In genomic region chr2:109062558-109063325, GRCh38 we compare ENCODE assay signal across 17 cellular contexts.
A peak's percentile ranks its signal among the peaks of the same experiment; 100 is the strongest.
DNase-seq lines count a peak whose midpoint lies in the region; ATAC-seq and TF ChIP-seq lines count a peak whose summit lies in the region.
"Had no signal": no experiment of that assay in that cellular context is flagged by ENCODE, and none has a peak within 500 bp of the region (broad histone marks: within the 10 kb centered on the region; RNA-seq: fewer than 3 reads in every experiment).

No MANE protein-coding gene starts in this region.

- H3K4me3 Mint-ChIP-seq in activated naive CD4-positive, alpha-beta T cell treated with anti-CD3 and anti-CD28 coated beads, Interleukin-2, amount 50 U/mL, for 24 hours = no peak overlapping the region
- H3K4me3 Mint-ChIP-seq in progenitor cell of endocrine pancreas (ENCODE audit: low read depth) = no peak overlapping the region
- H3K4me3 Mint-ChIP-seq: activated naive CD4-positive, alpha-beta T cell treated with anti-CD3 and anti-CD28 coated beads for 36 hours; IgD-negative memory B cell; T-helper 1 cell treated with Interleukin-12 subunit alpha and Interleukin-12 subunit beta and Interleukin-4 antibody, amounts not matched to agents 30 μg/mL and 1 μg/mL, for 36 hours had no signal

- CTCF ChIA-PET in HEK293T (lab: Yijun Ruan, JAX) = interaction anchor here (0.7 kb wide), 1 partner anchor 87 kb away, joined by 4 read pairs; no protein-coding TSS in a partner anchor

- H3K27me3 Mint-ChIP-seq in activated naive CD4-positive, alpha-beta T cell treated with anti-CD3 and anti-CD28 coated beads, Interleukin-2, amount 50 U/mL, for 24 hours = no peaks in the 10 kb centered on the region
- no peaks in the 10 kb centered on the region for H3K27me3 Mint-ChIP-seq in progenitor cell of endocrine pancreas

- peaks cover 39% of the 10 kb centered on the region for H3K4me1 Mint-ChIP-seq in activated naive CD4-positive, alpha-beta T cell treated with anti-CD3 and anti-CD28 coated beads, Interleukin-2, amount 50 U/mL, for 24 hours
- H3K4me1 Mint-ChIP-seq in progenitor cell of endocrine pancreas (ENCODE audit: low read depth) = peaks cover 15% of the 10 kb centered on the region

- peak; percentile 16 for ATAC-seq in foreskin keratinocyte
- ATAC-seq in GM19455 (IDR thresholded peaks at IDR 0.05; ENCODE audit: unreplicated experiment) = no peak
- ATAC-seq: heart right ventricle had no signal

- no peak for DNase-seq in activated naive CD4-positive, alpha-beta T cell treated with Interleukin-2 at 50 U/mL for 16 hours
- peak; percentile 62 for DNase-seq in NCI-H1092 treated with DMSO at 0.1 percent for 48 hours (lab: John Stamatoyannopoulos, UW)
- DNase-seq in foreskin keratinocyte = no peak
- DNase-seq in progenitor cell of endocrine pancreas (ENCODE audit: low spot score, unreplicated experiment) = no peak
- DNase-seq in OCI-M1 (lab: John Stamatoyannopoulos, UW) = no peak
- DNase-seq in HEK293T (ENCODE audit: extremely low spot score) = no peak
- DNase-seq: dermis blood vessel endothelial cell; GDM1; heart right ventricle; stimulated activated CD4-positive, alpha-beta T cell treated with anti-CD3 and anti-CD28 coated beads, Interleukin-12 subunit alpha, Interleukin-12 subunit beta, amount 100 ng/mL, for 4 hours had no signal

- TF ChIP-seq CTCF in foreskin keratinocyte (conservative IDR thresholded peaks at IDR 0.05) (peak; percentile 32), progenitor cell of endocrine pancreas (IDR thresholded peaks at IDR 0.05; ENCODE audit: unreplicated experiment) (peak; percentile 12)

- POLR2A ChIA-PET in HEK293T (lab: Yijun Ruan, JAX) = no interaction called here

- no peaks in the 10 kb centered on the region for H3K9me3 Mint-ChIP-seq in activated naive CD4-positive, alpha-beta T cell treated with anti-CD3 and anti-CD28 coated beads, Interleukin-2, amount 50 U/mL, for 24 hours
- no peaks in the 10 kb centered on the region for H3K9me3 Mint-ChIP-seq in progenitor cell of endocrine pancreas (ENCODE audit: low read depth)
- H3K9me3 Mint-ChIP-seq: activated naive CD4-positive, alpha-beta T cell treated with anti-CD3 and anti-CD28 coated beads for 36 hours; T-helper 1 cell treated with Interleukin-12 subunit alpha and Interleukin-12 subunit beta and Interleukin-4 antibody, amounts not matched to agents 30 μg/mL and 1 μg/mL, for 36 hours had no signal

- no peak overlapping the region for H3K27ac ChIP-seq in foreskin keratinocyte
- H3K27ac ChIP-seq: esophagus muscularis mucosa, heart right ventricle, vagina had no signal

- peaks cover 60% of the 10 kb centered on the region for H3K27me3 ChIP-seq in foreskin keratinocyte
- H3K27me3 ChIP-seq: vagina had no signal

- H3K36me3 Mint-ChIP-seq in activated naive CD4-positive, alpha-beta T cell treated with anti-CD3 and anti-CD28 coated beads, Interleukin-2, amount 50 U/mL, for 24 hours = no peaks in the 10 kb centered on the region
- H3K36me3 Mint-ChIP-seq in progenitor cell of endocrine pancreas (ENCODE audit: insufficient read depth) = no peaks in the 10 kb centered on the region
- H3K36me3 Mint-ChIP-seq: IgD-negative memory B cell had no signal

- H3K27ac Mint-ChIP-seq in activated naive CD4-positive, alpha-beta T cell treated with anti-CD3 and anti-CD28 coated beads, Interleukin-2, amount 50 U/mL, for 24 hours = peak overlapping the region; percentile 41
- no peak overlapping the region for H3K27ac Mint-ChIP-seq in progenitor cell of endocrine pancreas
- H3K27ac Mint-ChIP-seq: activated naive CD4-positive, alpha-beta T cell treated with anti-CD3 and anti-CD28 coated beads for 36 hours; IgD-negative memory B cell; T-helper 1 cell treated with Interleukin-12 subunit alpha and Interleukin-12 subunit beta and Interleukin-4 antibody, amounts not matched to agents 30 μg/mL and 1 μg/mL, for 36 hours had no signal

- H3K4me1 ChIP-seq in foreskin keratinocyte = no peaks in the 10 kb centered on the region
- H3K4me1 ChIP-seq: vagina had no signal

TF ChIP-seq in HEK293T, 16 proteins besides CTCF, POLR2A, EP300 and RAD21:
- no peak for TF ChIP-seq FOXA1 (IDR thresholded peaks at IDR 0.05)
- TF ChIP-seq BHLHE40 (IDR thresholded peaks at IDR 0.05; ENCODE audit: borderline replicate concordance) = no peak
- no peak for TF ChIP-seq NFRKB (IDR thresholded peaks at IDR 0.05)
- no peak for TF ChIP-seq SP1 (IDR thresholded peaks at IDR 0.05)
- no peak for TF ChIP-seq LEF1 (IDR thresholded peaks at IDR 0.05; ENCODE audit: borderline replicate concordance)
- no peak for TF ChIP-seq SUZ12 (IDR thresholded peaks at IDR 0.05)
- TF ChIP-seq HDGF (IDR thresholded peaks at IDR 0.05; ENCODE audit: borderline replicate concordance) = no peak
- no peak for TF ChIP-seq L3MBTL2 (conservative IDR thresholded peaks at IDR 0.05)
- TF ChIP-seq TARDBP (IDR thresholded peaks at IDR 0.05) = no peak
- TF ChIP-seq PKNOX1 (IDR thresholded peaks at IDR 0.05) = no peak
- no peak for TF ChIP-seq FOXM1 (IDR thresholded peaks at IDR 0.05; ENCODE audit: borderline replicate concordance)
- no peak for TF ChIP-seq ELF4 (IDR thresholded peaks at IDR 0.05)
- TF ChIP-seq ZNF384 (IDR thresholded peaks at IDR 0.05) = no peak
- TF ChIP-seq ARNT (IDR thresholded peaks at IDR 0.05) = no peak
